ENCODE assay signal across 25 cellular contexts in the genomic region with DNA sequence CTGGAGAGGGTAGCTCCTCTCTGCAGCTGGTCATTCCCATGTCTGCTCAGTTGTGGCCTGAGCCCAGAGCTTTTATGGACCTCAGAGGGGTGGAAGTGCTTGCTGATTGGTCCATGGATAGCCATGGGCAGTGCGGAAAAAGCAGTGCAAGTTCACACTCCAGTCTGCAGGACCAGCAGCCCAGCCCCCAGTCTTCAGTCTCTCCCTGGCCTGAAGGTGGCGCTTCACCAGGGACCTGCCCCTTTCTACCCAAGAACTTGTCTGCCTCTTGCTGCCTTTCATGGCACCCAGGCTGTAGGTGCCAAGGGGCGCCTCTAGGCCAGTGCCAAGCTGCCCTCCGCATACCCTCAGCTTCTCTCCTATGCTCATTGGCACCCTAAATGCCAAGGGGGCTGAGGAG.
A peak's percentile ranks its signal among the peaks of the same experiment; 100 is the strongest.
DNase-seq lines count a peak whose midpoint lies in the region; ATAC-seq and TF ChIP-seq lines count a peak whose summit lies in the region.
"Had no signal": no experiment of that assay in that cellular context is flagged by ENCODE, and none has a peak within 500 bp of the region (broad histone marks: within the 10 kb centered on the region; RNA-seq: fewer than 3 reads in every experiment).

No MANE protein-coding gene starts in this region.

- H3K27ac Mint-ChIP-seq in neural progenitor cell: no peak overlapping the region
- H3K27ac Mint-ChIP-seq: activated naive CD4-positive, alpha-beta T cell treated with anti-CD3 and anti-CD28 coated beads, Interleukin-2, amount 50 U/mL, for 72 hours; activated T-helper 17 cell treated with anti-CD3 and anti-CD28 coated beads, Interleukin-2, amount 50 U/mL, for 72 hours; type B pancreatic cell had no signal

- no peaks in the 10 kb centered on the region for H3K79me2 ChIP-seq in neural progenitor cell (ENCODE audit: low read depth)

- H3K36me3 Mint-ChIP-seq in neural progenitor cell: no peaks in the 10 kb centered on the region
- H3K36me3 Mint-ChIP-seq: activated naive CD4-positive, alpha-beta T cell treated with anti-CD3 and anti-CD28 coated beads, Interleukin-2, amount 50 U/mL, for 72 hours; CD4-positive, alpha-beta memory T cell; type B pancreatic cell had no signal

- no peaks in the 10 kb centered on the region for H3K4me1 ChIP-seq in neural progenitor cell

- no peak overlapping the region for H3K4me2 ChIP-seq in neural progenitor cell
- H3K4me2 ChIP-seq: KMS-11 had no signal

- H3K4me1 Mint-ChIP-seq in neural progenitor cell: no peaks in the 10 kb centered on the region
- H3K4me1 Mint-ChIP-seq: activated T-helper 17 cell treated with anti-CD3 and anti-CD28 coated beads, Interleukin-2, amount 50 U/mL, for 72 hours; CD4-positive, alpha-beta memory T cell had no signal

- H4K20me1 ChIP-seq in neural progenitor cell (ENCODE audit: low read depth): no peaks in the 10 kb centered on the region

- no peak overlapping the region for H2AFZ ChIP-seq in neural progenitor cell (replicated peaks)

- TF ChIP-seq CTCF in GM12872 (IDR thresholded peaks at IDR 0.05; ENCODE audit: insufficient read depth, low read depth, low read length) (peak; percentile 27; the same call in 1 of the 3 replicates), LNCaP clone FGC (IDR thresholded peaks at IDR 0.05; ENCODE audit: control insufficient read depth, extremely low read depth, insufficient read depth) (0 out of 2 replicates have a peak, but pooled peaks have one; percentile 4), choroid plexus epithelial cell (conservative IDR thresholded peaks at IDR 0.05; ENCODE audit: low read depth, low read length) (peak; percentile 3), neural progenitor cell (IDR thresholded peaks at IDR 0.05) (peak; percentile 33)

- H3K27me3 Mint-ChIP-seq in neural progenitor cell (ENCODE audit: insufficient read depth, low read depth): no peaks in the 10 kb centered on the region

- H3K9me3 Mint-ChIP-seq in neural progenitor cell: no peaks in the 10 kb centered on the region
- H3K9me3 Mint-ChIP-seq: activated naive CD4-positive, alpha-beta T cell treated with anti-CD3 and anti-CD28 coated beads, Interleukin-2, amount 50 U/mL, for 72 hours; activated T-helper 17 cell treated with anti-CD3 and anti-CD28 coated beads, Interleukin-2, amount 50 U/mL, for 72 hours; CD4-positive, alpha-beta memory T cell; type B pancreatic cell had no signal

- ATAC-seq in HG03135 (IDR thresholded peaks at IDR 0.05; ENCODE audit: unreplicated experiment) (no peak), Right ventricle myocardium superior (ENCODE audit: poor library complexity) (no peak)
- ATAC-seq: activated naive CD4-positive, alpha-beta T cell treated with anti-CD3 and anti-CD28 coated beads, Interleukin-2, amount 50 U/mL, for 72 hours; activated T-helper 17 cell treated with anti-CD3 and anti-CD28 coated beads, Interleukin-2, amount 50 U/mL, for 72 hours; left lobe of liver had no signal

- H3K9ac ChIP-seq in neural progenitor cell: no peak overlapping the region
- H3K9ac ChIP-seq: KMS-11 had no signal

- DNase-seq in LNCaP clone FGC (ENCODE audit: low read depth): no peak
- DNase-seq in choroid plexus epithelial cell (ENCODE audit: low read depth): no peak
- no peak for DNase-seq in neural progenitor cell (ENCODE audit: low spot score)
- DNase-seq in Right ventricle myocardium superior: no peak
- DNase-seq in stimulated activated CD4-positive, alpha-beta T cell treated with anti-CD3 and anti-CD28 coated beads, Interleukin-2, amount 100 ng/mL, for 24 hours: no peak
- DNase-seq: activated CD4-positive, alpha-beta T cell treated with anti-CD3 and anti-CD28 coated beads, Interleukin-2, amount 50 U/mL, for 4 hours; activated CD8-positive, alpha-beta memory T cell treated with anti-CD3 and anti-CD28 coated beads, Interleukin-2, amount 50 U/mL, for 48 hours; CD4-positive, alpha-beta memory T cell; central memory CD4-positive, alpha-beta T cell; GF-D8; mesenchymal stem cell; MV-4-11; NCI-H187; NCI-H2171 treated with DMSO at 0.1 percent for 48 hours; NCI-H524; T-helper 2 cell had no signal

- intact Hi-C loops in Right ventricle myocardium superior (cut with DNase I): no loop called here

- no peak overlapping the region for H3K4me3 Mint-ChIP-seq in neural progenitor cell
- H3K4me3 Mint-ChIP-seq: activated T-helper 17 cell treated with anti-CD3 and anti-CD28 coated beads, Interleukin-2, amount 50 U/mL, for 72 hours; CD4-positive, alpha-beta memory T cell; type B pancreatic cell had no signal

- no peaks in the 10 kb centered on the region for H3K27me3 ChIP-seq in neural progenitor cell

- no peaks in the 10 kb centered on the region for H3K9me3 ChIP-seq in neural progenitor cell (ENCODE audit: low read depth)

- H3F3A ChIP-seq in neural progenitor cell (ENCODE audit: low read depth): no peaks in the 10 kb centered on the region

- H3K27ac ChIP-seq in neural progenitor cell: no peak overlapping the region
- H3K27ac ChIP-seq: KMS-11, SK-N-MC had no signal

- H3K4me3 ChIP-seq in LNCaP clone FGC (ENCODE audit: low read depth, low read length) (no peak overlapping the region), choroid plexus epithelial cell (ENCODE audit: low read depth, low read length) (no peak overlapping the region), neural progenitor cell (no peak overlapping the region)
- H3K4me3 ChIP-seq: SK-N-MC, skin epidermis had no signal

- H3K36me3 ChIP-seq in neural progenitor cell: no peaks in the 10 kb centered on the region
